In genomic region chr3:108099679-108100428, GRCh38 we compare ENCODE assay signal across 10 cellular contexts. TPM values are rescaled to one million over a fixed set of nuclear protein-coding genes. Genes with fewer than 3 reads are reported as not detected.
DNase-seq lines count a peak whose midpoint lies in the region; ATAC-seq, FAIRE-seq and TF ChIP-seq lines count a peak whose summit lies in the region.
"Had no signal": no experiment of that assay in that cellular context is flagged by ENCODE, and none has a peak within 500 bp of the region (broad histone marks: within the 10 kb centered on the region; RNA-seq: fewer than 3 reads in every experiment).

No MANE protein-coding gene starts in this region.

- H3K14ac ChIP-seq in trophoblast cell (ENCODE audit: low read length), result no peak overlapping the region

- no peak overlapping the region for H3K18ac ChIP-seq in trophoblast cell (ENCODE audit: low read length)

- H4K12ac ChIP-seq in trophoblast cell (ENCODE audit: low read depth, low read length), result no peak overlapping the region

- FAIRE-seq in GM12891 (lab: Jason Lieb, UNC) (peak; percentile 66), kidney (lab: Jason Lieb, UNC) (no peak)
- FAIRE-seq: H1, TTC549 had no signal

- no peak overlapping the region for H2AK5ac ChIP-seq in trophoblast cell (ENCODE audit: low read length)

- intact Hi-C loops in kidney (cut with DNase I), result no loop called here

- no CpG with 5 or more reads among the region's 9 CpGs for WGBS in trophoblast cell (ENCODE audit: extremely low coverage, insufficient coverage, insufficient read length)

- H3K9ac ChIP-seq in Loucy (ENCODE audit: low read depth, low read length, poor library complexity, severe bottlenecking), result peak overlapping the region; percentile 29
- H3K9ac ChIP-seq in kidney (ENCODE audit: low read length in 2 of 2), result no peak overlapping the region
- no peak overlapping the region for H3K9ac ChIP-seq in trophoblast cell (ENCODE audit: low read length)

- in situ Hi-C loops in ACHN (cut with HindIII; ENCODE audit: low pct_ligation_motif_present, low pct_unique_long_range_greater_than_20kb, low sequenced_read_pairs), result no loop called here

- H3F3A ChIP-seq in Loucy (ENCODE audit: low read depth), result no peaks in the 10 kb centered on the region

- H3K4me1 ChIP-seq in Loucy (ENCODE audit: insufficient read depth, low read length, poor library complexity, severe bottlenecking) (peaks cover 37% of the 10 kb centered on the region), kidney (ENCODE audit: control insufficient read depth in 1 of 2, insufficient read depth in 1 of 2, low read depth in 1 of 2, low read length in 2 of 2) (no peaks in the 10 kb centered on the region), trophoblast cell (ENCODE audit: control insufficient read depth in 1 of 2, insufficient read depth in 2 of 2, low read length in 2 of 2) (peaks cover 0 to 7% of the 10 kb centered on the region in 2 experiments)

- no peak overlapping the region for H3K4ac ChIP-seq in trophoblast cell (ENCODE audit: low read depth, low read length)

- no peaks in the 10 kb centered on the region for H4K20me1 ChIP-seq in Loucy (ENCODE audit: insufficient read depth, low read length, poor library complexity, severe bottlenecking)

- no peak overlapping the region for H3K23ac ChIP-seq in trophoblast cell (ENCODE audit: low read length)

- no peak overlapping the region for H3K27ac ChIP-seq in kidney (ENCODE audit: low read depth in 2 of 2, low read length in 2 of 2)
- H3K27ac ChIP-seq in trophoblast cell (ENCODE audit: low read depth, low read length), result no peak overlapping the region

- TF ChIP-seq CTCF in Loucy (conservative IDR thresholded peaks at IDR 0.05; ENCODE audit: low read length) (no peak), kidney (IDR thresholded peaks at IDR 0.05; ENCODE audit: borderline replicate concordance, extremely low read depth, insufficient read depth) (no peak)

- no peak overlapping the region for H2BK12ac ChIP-seq in trophoblast cell (ENCODE audit: low read length)

- H3K4me2 ChIP-seq in Loucy (ENCODE audit: low read depth, low read length, poor library complexity, severe bottlenecking), result peak overlapping the region; percentile 46
- no peak overlapping the region for H3K4me2 ChIP-seq in trophoblast cell (ENCODE audit: low read length)

- DNase-seq in GM12891 (ENCODE audit: insufficient read length, low spot score) (no peak), kidney (peak; percentile 67), ureter (ENCODE audit: low spot score) (no peak), ACHN (no peak), trophoblast cell (no peak)
- no peak for DNase-seq in stimulated activated CD4-positive, alpha-beta T cell treated with anti-CD3 and anti-CD28 coated beads, Interleukin-1b, Interleukin-23, amount 100 ng/mL, for 48 hours

- 0 out of 2 replicates have a peak overlapping the region, but pooled peaks have one; percentile 7 for H2AFZ ChIP-seq in Loucy (ENCODE audit: low read length)
- H2AFZ ChIP-seq in trophoblast cell (ENCODE audit: insufficient read depth, low read length, poor library complexity), result no peak overlapping the region

- H3K79me1 ChIP-seq in trophoblast cell (ENCODE audit: low read length), result no peaks in the 10 kb centered on the region

- H3K36me3 ChIP-seq in Loucy (ENCODE audit: insufficient read depth, low read length) (no peaks in the 10 kb centered on the region), kidney (ENCODE audit: control insufficient read depth in 1 of 2, insufficient read depth in 2 of 2, low read length in 2 of 2) (no peaks in the 10 kb centered on the region), trophoblast cell (ENCODE audit: control insufficient read depth in 1 of 2, insufficient read depth in 2 of 2, low read length in 2 of 2) (no peaks in the 10 kb centered on the region)

- H3K79me2 ChIP-seq in Loucy (ENCODE audit: insufficient read depth, low read length) (no peaks in the 10 kb centered on the region), trophoblast cell (ENCODE audit: control insufficient read depth, insufficient read depth, low read length, poor library complexity) (no peaks in the 10 kb centered on the region)

- ATAC-seq in GM21526 (IDR thresholded peaks at IDR 0.05; ENCODE audit: low FRiP score, unreplicated experiment), result peak; percentile 6

- no peak overlapping the region for H2BK120ac ChIP-seq in trophoblast cell (ENCODE audit: insufficient read depth, low read length, poor library complexity)

- H3K9me2 ChIP-seq in Loucy (replicated peaks; ENCODE audit: low read depth, low read length), result no peaks in the 10 kb centered on the region

- no peak overlapping the region for H4K8ac ChIP-seq in trophoblast cell (ENCODE audit: low read depth, low read length)

- TF ChIP-seq POLR2A in GM12891 (IDR thresholded peaks at IDR 0.05; ENCODE audit: low read depth, low read length), result no peak

- H3K4me3 ChIP-seq in Loucy (ENCODE audit: low read length, poor library complexity, severe bottlenecking) (peak overlapping the region; percentile 10), kidney (ENCODE audit: low read length in 2 of 2) (no peak overlapping the region), trophoblast cell (ENCODE audit: low read depth, low read length) (no peak overlapping the region)

- H3K9me3 ChIP-seq in Loucy (ENCODE audit: insufficient read depth, low read depth, low read length) (no peaks in the 10 kb centered on the region), kidney (ENCODE audit: control insufficient read depth in 1 of 2, low read length in 2 of 2) (no peaks in the 10 kb centered on the region), trophoblast cell (ENCODE audit: insufficient read depth, low read depth, low read length) (peaks cover 1% of the 10 kb centered on the region)

- H4K91ac ChIP-seq in trophoblast cell (ENCODE audit: low read depth, low read length), result no peak overlapping the region

- H3K27me3 ChIP-seq in Loucy (ENCODE audit: insufficient read depth, low read length, poor library complexity, severe bottlenecking) (no peaks in the 10 kb centered on the region), trophoblast cell (ENCODE audit: insufficient read depth, low read length) (no peaks in the 10 kb centered on the region)

- no peak overlapping the region for H2BK5ac ChIP-seq in trophoblast cell (ENCODE audit: low read depth, low read length, poor library complexity)

TF ChIP-seq in GM12891, 5 proteins besides CTCF, POLR2A, EP300 and RAD21:
- TF ChIP-seq SPI1 (IDR thresholded peaks at IDR 0.05; ENCODE audit: low read depth, low read length), result no peak
- TF ChIP-seq POU2F2 (IDR thresholded peaks at IDR 0.05; ENCODE audit: low read depth, low read length), result peak; percentile 25; the same call in 1 of the 2 replicates

RNA-seq across cellular contexts. Expression of gene CD47, which starts 9.0 kb away (rescaled TPM):
- polyA plus RNA-seq in GM12891 (2012; ENCODE audit: low read depth, missing spikeins), result 62.8 TPM
- 104 TPM for total RNA-seq in kidney
- polyA plus RNA-seq in kidney (ENCODE audit: insufficient read depth, low read depth, low replicate concordance), result 61.7 TPM
- total RNA-seq in ureter, result 76.5 TPM
- 70.6 and 73.9 TPM in 2 replicates for polyA plus RNA-seq in trophoblast cell (2013)
